In the genomic region with DNA sequence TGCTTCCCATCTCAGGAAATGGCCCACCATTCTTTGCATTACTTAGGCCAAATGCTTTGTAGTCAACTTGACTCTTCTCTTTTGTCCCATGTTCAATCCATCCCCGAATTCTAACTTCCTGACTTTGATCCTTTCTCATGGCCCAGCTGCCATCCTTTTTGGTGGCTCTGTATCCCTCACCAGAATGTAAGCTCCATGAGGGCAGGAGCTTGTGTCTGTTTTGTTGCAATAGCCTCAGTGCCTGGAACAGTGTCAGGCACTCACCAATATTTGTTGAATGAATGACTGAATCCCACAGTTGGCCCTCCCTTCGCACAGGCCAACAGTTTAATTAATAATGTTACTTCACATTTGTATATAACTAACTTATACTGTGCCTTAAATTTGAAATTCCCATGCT, we compare ENCODE assay signal across 21 cellular contexts.
"Had no signal": no experiment of that assay in that cellular context is flagged by ENCODE, and none has a peak within 500 bp of the region (broad histone marks: within the 10 kb centered on the region; RNA-seq: fewer than 3 reads in every experiment).

No MANE protein-coding gene starts in this region.

- H3K27ac Mint-ChIP-seq: endodermal cell; nephron progenitor cell; progenitor cell of endocrine pancreas; stimulated activated effector memory CD8-positive, alpha-beta T cell treated with anti-CD3 and anti-CD28 coated beads, Interleukin-12 subunit alpha, Interleukin-12 subunit beta, amount 100 ng/mL, for 72 hours; stimulated activated naive CD8-positive, alpha-beta T cell treated with anti-CD3 and anti-CD28 coated beads, Interleukin-15, amount 100 ng/mL, for 72 hours had no signal

- H3K27me3 Mint-ChIP-seq: naive B cell; stimulated activated naive CD8-positive, alpha-beta T cell treated with anti-CD3 and anti-CD28 coated beads, Interleukin-15, amount 100 ng/mL, for 72 hours had no signal

- H3K27ac ChIP-seq: colonic mucosa, foreskin keratinocyte, hepatocyte had no signal

- H3K27me3 ChIP-seq: colonic mucosa, foreskin keratinocyte, hepatocyte, ovary, testis had no signal

- H3K4me3 ChIP-seq: colonic mucosa, hepatocyte, lung, ovary, testis had no signal

- ATAC-seq: foreskin keratinocyte; left colon; left ventricle myocardium superior; right cardiac atrium; stimulated activated effector memory CD8-positive, alpha-beta T cell treated with anti-CD3 and anti-CD28 coated beads, Interleukin-12 subunit alpha, Interleukin-12 subunit beta, amount 100 ng/mL, for 72 hours; stimulated activated naive CD8-positive, alpha-beta T cell treated with anti-CD3 and anti-CD28 coated beads, Interleukin-15, amount 100 ng/mL, for 72 hours had no signal

- H3K9me3 ChIP-seq: colonic mucosa, ovary, testis had no signal

- H3K36me3 ChIP-seq: colonic mucosa, ovary had no signal

- H3K4me3 Mint-ChIP-seq: endodermal cell; nephron progenitor cell; stimulated activated effector memory CD8-positive, alpha-beta T cell treated with anti-CD3 and anti-CD28 coated beads, Interleukin-12 subunit alpha, Interleukin-12 subunit beta, amount 100 ng/mL, for 72 hours; stimulated activated naive CD8-positive, alpha-beta T cell treated with anti-CD3 and anti-CD28 coated beads, Interleukin-15, amount 100 ng/mL, for 72 hours had no signal

- H3K36me3 Mint-ChIP-seq: naive B cell had no signal

- DNase-seq: colonic mucosa; effector CD4-positive, alpha-beta T cell; erythroblast; foreskin keratinocyte; left colon; left ventricle myocardium superior; mesenchymal stem cell; naive B cell; nephron progenitor cell; stimulated activated CD4-positive, alpha-beta T cell treated with anti-CD3 and anti-CD28 coated beads, Interleukin-4, amount 100 ng/mL, for 1 hour; stimulated activated CD8-positive, alpha-beta memory T cell treated with anti-CD3 and anti-CD28 coated beads, Interleukin-4, amount 100 ng/mL, for 48 hours; stimulated activated naive CD8-positive, alpha-beta T cell treated with anti-CD3 and anti-CD28 coated beads, Interleukin-15, amount 100 ng/mL, for 72 hours; trophoblast cell had no signal

- H3K9me3 Mint-ChIP-seq: endodermal cell; naive B cell; nephron progenitor cell; stimulated activated effector memory CD8-positive, alpha-beta T cell treated with anti-CD3 and anti-CD28 coated beads, Interleukin-12 subunit alpha, Interleukin-12 subunit beta, amount 100 ng/mL, for 72 hours had no signal

- H3K4me1 ChIP-seq: foreskin keratinocyte had no signal
